26 cellular contexts compared by ENCODE assay signal in the genomic region with DNA sequence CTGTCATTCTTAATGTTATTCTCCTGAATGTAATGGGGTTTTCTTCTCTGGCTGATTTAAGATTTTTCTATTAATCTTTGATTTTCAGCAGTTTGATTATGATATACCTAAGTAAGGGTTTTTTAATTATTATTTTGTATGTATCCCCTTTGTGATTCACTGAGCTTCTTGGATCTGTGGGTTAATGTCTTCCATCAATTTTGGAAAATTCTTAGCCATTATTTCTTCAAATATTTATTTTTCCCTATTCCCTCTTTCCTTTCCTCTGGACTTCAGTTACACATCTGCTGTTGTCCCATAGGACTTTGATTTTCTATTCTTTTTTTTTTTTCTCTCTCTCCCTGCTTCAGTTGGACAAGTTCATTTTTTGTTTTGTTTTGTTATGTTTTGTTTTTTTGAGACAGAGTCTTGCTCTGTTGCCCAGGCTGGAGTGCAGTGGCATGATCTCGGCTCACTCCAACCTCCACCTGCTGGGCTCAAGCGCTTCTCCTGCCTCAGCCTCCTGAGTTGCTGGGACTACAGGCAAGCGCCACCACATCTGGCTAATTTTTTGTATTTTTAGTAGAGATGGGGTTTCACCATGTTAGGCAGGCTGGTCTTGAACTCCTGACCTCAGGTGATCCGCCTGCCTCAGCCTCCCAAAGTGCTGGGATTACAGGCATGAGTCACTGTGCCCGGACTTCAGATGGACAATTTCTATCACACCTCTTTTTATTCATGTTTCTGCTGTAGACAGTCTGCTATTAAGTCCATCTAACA. TPM values are rescaled to one million over a fixed set of nuclear protein-coding genes. Genes with fewer than 3 reads are reported as not detected.
DNase-seq lines count a peak whose midpoint lies in the region; ATAC-seq, FAIRE-seq and TF ChIP-seq lines count a peak whose summit lies in the region.
"Had no signal": no experiment of that assay in that cellular context is flagged by ENCODE, and none has a peak within 500 bp of the region (broad histone marks: within the 10 kb centered on the region; RNA-seq: fewer than 3 reads in every experiment).

No MANE protein-coding gene starts in this region.

- no TSS peak for BruUV-seq in GM12878 (replicated peaks; lab: Mats Ljungman, UMichigan)
- no TSS peak for BruUV-seq in HepG2 (replicated peaks; lab: Mats Ljungman, UMichigan)

- no peaks in the 10 kb centered on the region for H3K4me1 ChIP-seq in GM12878 (ENCODE audit: control insufficient read depth, insufficient read depth, low read length)
- peaks cover 40% of the 10 kb centered on the region for H3K4me1 ChIP-seq in HepG2 (ENCODE audit: insufficient read depth, low read length)
- H3K4me1 ChIP-seq: BE2C, BLaER1, Caco-2 had no signal

- H3K36me3 Mint-ChIP-seq in osteocyte (ENCODE audit: unreplicated experiment): peaks cover 29% of the 10 kb centered on the region
- peaks cover 18% of the 10 kb centered on the region for H3K36me3 Mint-ChIP-seq in activated CD4-positive, alpha-beta memory T cell treated with anti-CD3 and anti-CD28 coated beads for 36 hours

- no peak overlapping the region for H3K27ac ChIP-seq in GM12878 (ENCODE audit: control insufficient read depth, insufficient read depth)
- peak overlapping the region; percentile 38 for H3K27ac ChIP-seq in HepG2 (ENCODE audit: extremely low read length, insufficient read depth, low read length)
- H3K27ac ChIP-seq: BLaER1 had no signal

- SMC1A ChIA-PET in GM12878 (lab: Charles Lee; ENCODE audit: uncharacterized antibody, unreplicated experiment): no interaction called here

- 91% methylated on average over 5 of the region's 5 CpGs for WGBS in GM12878 (ENCODE audit: insufficient coverage, insufficient replicate concordance, low lambda C conversion rate, missing lambda C conversion rate)
- WGBS in HepG2 (ENCODE audit: low lambda C conversion rate): 91% methylated on average over 5 of the region's 5 CpGs

- H4K20me1 ChIP-seq in GM12878 (ENCODE audit: control insufficient read depth, insufficient read depth) (no peaks in the 10 kb centered on the region), HepG2 (ENCODE audit: insufficient read depth, low read length) (no peaks in the 10 kb centered on the region)
- H4K20me1 ChIP-seq: BLaER1 had no signal

- intact Hi-C loops in GM12878 (cut with micrococcal nuclease; ENCODE audit: unreplicated experiment): no loop called here
- intact Hi-C loops in HepG2 (cut with micrococcal nuclease; ENCODE audit: unreplicated experiment): no loop called here
- intact Hi-C loops in activated CD4-positive, alpha-beta memory T cell treated with anti-CD3 and anti-CD28 coated beads for 36 hours (cut with micrococcal nuclease): no loop called here

- no peaks in the 10 kb centered on the region for H3K27me3 ChIP-seq in GM12878 (replicated peaks in 1 of 2; ENCODE audit: control insufficient read depth in 2 of 2, insufficient read depth in 2 of 2, low read length in 1 of 2)
- H3K27me3 ChIP-seq in HepG2 (ENCODE audit: control insufficient read depth in 1 of 2, insufficient read depth in 2 of 2, low read length in 2 of 2): no peaks in the 10 kb centered on the region
- H3K27me3 ChIP-seq: BE2C, BLaER1 had no signal

- no peaks in the 10 kb centered on the region; a peak in 1 of 4 replicates for H3K36me3 ChIP-seq in GM12878 (ENCODE audit: control insufficient read depth in 2 of 2, insufficient read depth in 2 of 2, low read length in 1 of 2)
- peaks cover 7 to 47% of the 10 kb centered on the region in 2 experiments for H3K36me3 ChIP-seq in HepG2 (replicated peaks in 1 of 2; ENCODE audit: control insufficient read depth in 1 of 2, insufficient read depth in 2 of 2, low read length in 2 of 2)
- H3K36me3 ChIP-seq: BE2C had no signal

- H3K9me3 Mint-ChIP-seq in osteocyte (ENCODE audit: unreplicated experiment): peaks cover 15% of the 10 kb centered on the region
- peaks cover 14% of the 10 kb centered on the region for H3K9me3 Mint-ChIP-seq in activated CD4-positive, alpha-beta memory T cell treated with anti-CD3 and anti-CD28 coated beads for 36 hours

- DNase-seq in GM12878 (ENCODE audit: low read depth, low spot score) (no peak), HepG2 (ENCODE audit: low spot score) (no peak), osteocyte (ENCODE audit: extremely low spot score, unreplicated experiment) (peak; percentile 53), cerebellum (ENCODE audit: low spot score) (no peak), DMS 273 treated with DMSO at 0.1 percent for 48 hours (lab: John Stamatoyannopoulos, UW) (no peak), CD1c-positive myeloid dendritic cell (ENCODE audit: extremely low spot score) (no peak)
- DNase-seq in activated CD4-positive, alpha-beta memory T cell treated with anti-CD3 and anti-CD28 coated beads for 36 hours: no peak
- DNase-seq: 8988T; ACHN; BE2C; C1 segment of cervical spinal cord; Caco-2; Calu3; CD4-positive, alpha-beta T cell; CD8-positive, alpha-beta T cell; DMS153; DMS53; DMS79; DND-41; EL; GDM1 had no signal

- ATAC-seq in GM12878 (no peak), HepG2 (no peak)
- ATAC-seq: CD8-positive, alpha-beta T cell had no signal

- H3K79me2 ChIP-seq in GM12878 (ENCODE audit: control insufficient read depth, insufficient read depth, low read length) (no peaks in the 10 kb centered on the region), HepG2 (ENCODE audit: insufficient read depth, low read length) (no peaks in the 10 kb centered on the region)

- TF ChIP-seq POLR2A in GM12878 (IDR thresholded peaks at IDR 0.05; ENCODE audit: low read depth, low read length): no peak
- TF ChIP-seq POLR2A in HepG2 (IDR thresholded peaks at IDR 0.05; ENCODE audit: insufficient read depth in 1 of 2, low read depth in 2 of 2, low read length in 2 of 2): no peak

- in situ Hi-C loops in GM12878 (cut with MboI) (no loop called here), HepG2 (cut with HindIII; ENCODE audit: extremely low pct_ligation_motif_present, low pct_unique_long_range_greater_than_20kb) (no loop called here)

- peak; percentile 54 for FAIRE-seq in GM12878 (lab: Jason Lieb, UNC)
- no peak for FAIRE-seq in HepG2 (lab: Jason Lieb, UNC)
- FAIRE-seq: D721Med, GM12891, GM19239 had no signal

- H3K4me3 ChIP-seq in GM12878: no peak overlapping the region
- no peak overlapping the region for H3K4me3 ChIP-seq in HepG2 (replicated peaks in 1 of 3; ENCODE audit: insufficient read depth in 1 of 3, low read depth in 2 of 3, low read length in 3 of 3)
- H3K4me3 ChIP-seq: BLaER1 had no signal

- H3K4me1 Mint-ChIP-seq in osteocyte (ENCODE audit: unreplicated experiment): no peaks in the 10 kb centered on the region
- H3K4me1 Mint-ChIP-seq in activated CD4-positive, alpha-beta memory T cell treated with anti-CD3 and anti-CD28 coated beads for 36 hours (ENCODE audit: low read depth): no peaks in the 10 kb centered on the region
- H3K4me1 Mint-ChIP-seq: CD14-positive monocyte had no signal

- no peaks in the 10 kb centered on the region for H3K27me3 Mint-ChIP-seq in osteocyte (ENCODE audit: unreplicated experiment)
- H3K27me3 Mint-ChIP-seq in activated CD4-positive, alpha-beta memory T cell treated with anti-CD3 and anti-CD28 coated beads for 36 hours: no peaks in the 10 kb centered on the region
- H3K27me3 Mint-ChIP-seq: CD4-positive, alpha-beta T cell had no signal

- POLR2A ChIA-PET in GM12878 (lab: Charles Lee) (interaction anchor here (0.6 kb wide), 1 partner anchor 13 kb away, joined by 3 read pairs; no protein-coding TSS in a partner anchor), HepG2 (lab: Yijun Ruan, JAX) (interaction anchor here (0.7 kb wide), 1 partner anchor 423 kb away, joined by 3 read pairs; no protein-coding TSS in a partner anchor)
- POLR2A ChIA-PET in activated CD4-positive, alpha-beta memory T cell treated with anti-CD3 and anti-CD28 coated beads for 36 hours (lab: Charles Lee): no interaction called here

- H2AFZ ChIP-seq in GM12878 (ENCODE audit: control insufficient read depth, low read depth, low read length) (no peak overlapping the region), HepG2 (ENCODE audit: low read length) (no peak overlapping the region)

- CTCF ChIA-PET in GM12878 (lab: Yijun Ruan, JAX): no interaction called here
- CTCF ChIA-PET in HepG2 (lab: Yijun Ruan, JAX; ENCODE audit: low intra/inter-chr PET ratio, low total read pairs): no interaction called here
- CTCF ChIA-PET in activated CD4-positive, alpha-beta memory T cell treated with anti-CD3 and anti-CD28 coated beads for 36 hours (lab: Charles Lee): no interaction called here

- RAD21 ChIA-PET in GM12878 (lab: Charles Lee; ENCODE audit: unreplicated experiment): no interaction called here

- H3K9me3 ChIP-seq in GM12878 (replicated peaks; ENCODE audit: control insufficient read depth, insufficient read depth, low read length) (no peaks in the 10 kb centered on the region; the same call in 2 of the 3 replicates), HepG2 (ENCODE audit: low read length) (no peaks in the 10 kb centered on the region)
- H3K9me3 ChIP-seq: BE2C, Caco-2 had no signal

- TF ChIP-seq RAD21 in GM12878 (IDR thresholded peaks at IDR 0.05; ENCODE audit: insufficient read depth, low read depth, low read length) (no peak), HepG2 (CRISPR knock-in tag; IDR thresholded peaks at IDR 0.05) (no peak)

- no peak for TF ChIP-seq CTCF in GM12878 (IDR thresholded peaks at IDR 0.05 in 2 of 3, conservative IDR thresholded peaks at IDR 0.05 in 1 of 3; ENCODE audit: control insufficient read depth in 2 of 3, extremely low read depth in 1 of 3, insufficient read depth in 1 of 3, low read depth in 3 of 3, low read length in 3 of 3)
- no peak for TF ChIP-seq CTCF in HepG2 (CRISPR knock-in tag; IDR thresholded peaks at IDR 0.05)
- no peak for TF ChIP-seq CTCF in osteocyte (IDR thresholded peaks at IDR 0.05)

- TF ChIP-seq EP300 in GM12878 (IDR thresholded peaks at IDR 0.05; ENCODE audit: borderline replicate concordance in 1 of 2, control insufficient read depth in 1 of 2, low read depth in 2 of 2, low read length in 2 of 2) (no peak), HepG2 (IDR thresholded peaks at IDR 0.05; ENCODE audit: low read depth in 2 of 2, low read length in 2 of 2) (no peak), HepG2 (CRISPR knock-in tag; IDR thresholded peaks at IDR 0.05; ENCODE audit: borderline replicate concordance) (no peak)

- H3K27ac Mint-ChIP-seq in osteocyte (ENCODE audit: unreplicated experiment): no peak overlapping the region
- H3K27ac Mint-ChIP-seq in activated CD4-positive, alpha-beta memory T cell treated with anti-CD3 and anti-CD28 coated beads for 36 hours: no peak overlapping the region
- H3K27ac Mint-ChIP-seq: CD14-positive monocyte; CD4-positive, alpha-beta T cell; CD8-positive, alpha-beta T cell had no signal

- no peak overlapping the region for H3K9ac ChIP-seq in GM12878 (ENCODE audit: control insufficient read depth, insufficient read depth, low read length)
- H3K9ac ChIP-seq in HepG2 (ENCODE audit: insufficient read depth, low read depth, low read length): no peak overlapping the region
- H3K9ac ChIP-seq: BLaER1 had no signal

- no peak overlapping the region for H3K4me2 ChIP-seq in GM12878 (ENCODE audit: control insufficient read depth, insufficient read depth)
- H3K4me2 ChIP-seq in HepG2 (ENCODE audit: low read depth, low read length): peak overlapping the region; percentile 5; the same call in 1 of the 2 replicates
- H3K4me2 ChIP-seq: BLaER1 had no signal

- no peak overlapping the region for H3K4me3 Mint-ChIP-seq in osteocyte (ENCODE audit: unreplicated experiment)
- H3K4me3 Mint-ChIP-seq in activated CD4-positive, alpha-beta memory T cell treated with anti-CD3 and anti-CD28 coated beads for 36 hours: no peak overlapping the region
- H3K4me3 Mint-ChIP-seq: CD14-positive monocyte; CD4-positive, alpha-beta T cell; CD8-positive, alpha-beta T cell had no signal

RNA-seq across cellular contexts. Expression of gene XYLB, which starts 40.6 kb away (rescaled TPM):
- total RNA-seq in GM12878 (2013; cell fraction: nucleolus; rRNA removed): 16.8 and 18.5 TPM in 2 replicates
- total RNA-seq in GM12878 (2014; rRNA removed) (3.5 and 3.7 TPM in 2 replicates), GM12878 (2014; rRNA removed; fragmentation: Illumina TruSeq; extraction: Trizol) (2.8 and 3.1 TPM in 2 replicates), GM12878 (2021) (2.9 and 4.0 TPM in 2 replicates), HepG2 (2016; rRNA removed; fragmentation: Illumina TruSeq; extraction: Trizol) (25.9 and 28.9 TPM in 2 replicates), osteocyte (6.3 and 8.5 TPM in 2 replicates), cerebellum (12.0 TPM)
- 0.64 TPM for polyA plus RNA-seq in GM12878 (2011; ENCODE audit: low read depth)
- polyA plus RNA-seq in GM12878 (2011; rRNA removed) (3.1 and 6.1 TPM in 2 replicates), GM12878 (2014; fragmentation: Illumina TruSeq; extraction: Trizol) (3.9 and 5.4 TPM in 2 replicates), GM12878 (2014; fragmentation: Nextera tagmentation; extraction: Ambion mirVana) (under 1 TPM; 0.60 to 0.80 TPM), GM12878 (2014; rRNA removed) (2.6 and 3.8 TPM in 2 replicates), GM12878 (2016; fragmentation: Nextera tagmentation; extraction: Ambion mirVana) (1 to 10 TPM; 3.3 to 5.0 TPM), HepG2 (2011; rRNA removed) (27.0 and 30.0 TPM in 2 replicates)
- polyA plus RNA-seq in GM12878 (2011; cell fraction: cytosol; rRNA removed): 2.2 and 2.7 TPM in 2 replicates
- 9.9 and 17.4 TPM in 2 replicates for polyA plus RNA-seq in GM12878 (2011; cell fraction: nucleus; rRNA removed)
- polyA plus RNA-seq in GM12878 (2012): 1.1 and 1.6 TPM in 2 replicates
- 6.7 and 6.9 TPM in 2 replicates for polyA minus RNA-seq in GM12878 (2011; rRNA and poly(A)+ RNA removed)
- polyA minus RNA-seq in GM12878 (2011; cell fraction: cytosol; rRNA and poly(A)+ RNA removed): 2.2 and 3.2 TPM in 2 replicates
- 9.7 and 21.3 TPM in 2 replicates for polyA minus RNA-seq in GM12878 (2011; cell fraction: nucleus; rRNA and poly(A)+ RNA removed)
- 4.8 and 7.1 TPM in 2 replicates for total RNA-seq in HepG2 (2016; cell fraction: cytosol; rRNA removed; fragmentation: Illumina TruSeq; extraction: Trizol; ENCODE audit: low read depth)
- total RNA-seq in HepG2 (2016; cell fraction: insoluble cytoplasmic fraction; rRNA removed; fragmentation: Illumina TruSeq; extraction: Trizol): 24.2 and 27.1 TPM in 2 replicates
- total RNA-seq in HepG2 (2016; cell fraction: membrane; rRNA removed; fragmentation: Illumina TruSeq; extraction: Trizol): 7.2 and 8.5 TPM in 2 replicates
- 41.8 and 48.3 TPM in 2 replicates for total RNA-seq in HepG2 (2016; cell fraction: nucleus; rRNA removed; fragmentation: Illumina TruSeq; extraction: Trizol)
- polyA plus RNA-seq in HepG2 (2011; cell fraction: cytosol; rRNA removed): 12.0 and 14.4 TPM in 2 replicates
- polyA plus RNA-seq in HepG2 (2011; cell fraction: nucleus; rRNA removed): 50.8 and 61.5 TPM in 2 replicates
- 19.4 and 27.4 TPM in 2 replicates for polyA plus RNA-seq in HepG2 (2012)
- polyA plus RNA-seq in HepG2 (2016; cell fraction: cytosol; fragmentation: Illumina TruSeq; extraction: Trizol; ENCODE audit: low read depth): 3.2 and 3.5 TPM in 2 replicates
- 27.4 and 32.8 TPM in 2 replicates for polyA plus RNA-seq in HepG2 (2016; cell fraction: insoluble cytoplasmic fraction; fragmentation: Illumina TruSeq; extraction: Trizol; ENCODE audit: low read depth)
- polyA plus RNA-seq in HepG2 (2016; cell fraction: membrane; fragmentation: Illumina TruSeq; extraction: Trizol; ENCODE audit: low read depth): 8.6 and 8.7 TPM in 2 replicates
- polyA plus RNA-seq in HepG2 (2016; cell fraction: nucleus; fragmentation: Illumina TruSeq; extraction: Trizol; ENCODE audit: insufficient read depth, low read depth): 46.3 and 54.4 TPM in 2 replicates
- 33.1 and 81.7 TPM in 2 replicates for polyA minus RNA-seq in HepG2 (2011; rRNA and poly(A)+ RNA removed; ENCODE audit: low replicate concordance)
- 16.2 and 25.9 TPM in 2 replicates for polyA minus RNA-seq in HepG2 (2011; cell fraction: cytosol; rRNA and poly(A)+ RNA removed)
- polyA minus RNA-seq in HepG2 (2011; cell fraction: nucleus; rRNA and poly(A)+ RNA removed): 90.9 and 100.0 TPM in 2 replicates
- 1 to 10 TPM; 4.8 to 4.9 TPM for total RNA-seq in activated CD4-positive, alpha-beta memory T cell treated with anti-CD3 and anti-CD28 coated beads for 36 hours

Comparison
In these comparisons a context has a peak if more than half of its experiments do, and no peak if none do; other contexts are left out.
1. Of the 75 proteins assayed by ChIP-seq in both HepG2 and GM12878: peak only in HepG2: NR2C2, ZBTB33 and ZNF687; only in GM12878: none; in both: none; in neither: 72.